ENCODE assay signal across 8 cellular contexts in the genomic region with DNA sequence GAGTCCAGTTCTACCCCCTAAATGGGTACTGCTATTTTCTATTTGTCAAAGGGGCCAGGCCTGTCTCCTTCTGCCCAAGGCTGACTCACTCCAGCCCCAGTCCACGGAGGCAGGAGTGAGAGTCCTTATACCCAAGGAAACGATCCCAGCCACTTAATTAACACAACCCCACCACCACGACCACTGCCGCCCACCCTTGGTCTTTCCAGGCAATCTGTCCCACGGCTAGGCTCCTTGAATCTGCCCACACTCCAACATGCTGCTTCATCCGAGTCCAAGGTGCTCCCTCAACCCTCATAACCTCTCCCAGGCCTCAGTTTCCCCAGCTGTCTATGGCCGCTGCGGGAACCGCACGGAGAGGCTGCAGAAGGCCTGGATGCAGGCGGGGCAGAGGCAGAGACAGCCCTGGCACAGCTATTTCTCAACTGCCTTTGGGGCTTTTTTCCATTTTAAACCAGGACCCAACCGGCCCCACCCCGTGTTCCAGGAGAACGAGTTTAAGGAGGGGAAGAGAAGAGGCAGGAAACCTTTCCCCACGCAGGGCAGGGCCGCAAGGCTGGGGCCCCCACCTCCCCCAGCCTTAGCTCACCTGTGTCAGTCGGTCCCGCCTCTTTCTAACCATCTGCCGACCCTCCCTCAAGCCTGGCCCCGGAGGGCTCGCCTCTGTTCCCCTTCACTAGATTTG. TPM values are rescaled to one million over a fixed set of nuclear protein-coding genes. Genes with fewer than 3 reads are reported as not detected.
DNase-seq lines count a peak whose midpoint lies in the region; ATAC-seq, FAIRE-seq and TF ChIP-seq lines count a peak whose summit lies in the region.

No MANE protein-coding gene starts in this region.

- no peak for DNase-seq in activated T-cell treated with anti-CD3 and anti-CD28 coated beads, Interleukin-2, amount 50 U/mL, for 24 hours
- no peak for DNase-seq in activated T-cell treated with anti-CD3 and anti-CD28 coated beads, Interleukin-2, amount 50 U/mL, for 1 hour
- DNase-seq in bronchial epithelial cell (ENCODE audit: low read depth): peak; percentile 49
- peak; percentile 60 for DNase-seq in lower lobe of right lung
- peak; percentile 63 to 68 for DNase-seq in upper lobe of left lung
- DNase-seq in HK-2 (ENCODE audit: unreplicated experiment): no peak

- no peak for TF ChIP-seq POLR2A in upper lobe of left lung (IDR thresholded peaks at IDR 0.05)

- no peak for FAIRE-seq in bronchial epithelial cell (lab: Jason Lieb, UNC)

- peaks cover 34% of the 10 kb centered on the region for H3K36me3 Mint-ChIP-seq in activated T-cell treated with anti-CD3 and anti-CD28 coated beads, Interleukin-2, amount 50 U/mL, for 24 hours (ENCODE audit: low read depth)

- H3K27ac Mint-ChIP-seq in activated T-cell treated with anti-CD3 and anti-CD28 coated beads, Interleukin-2, amount 50 U/mL, for 24 hours: peak overlapping the region; percentile 58

- H3K4me3 ChIP-seq in bronchial epithelial cell (ENCODE audit: low read depth, low read length): peak overlapping the region; percentile 72
- H3K4me3 ChIP-seq in lower lobe of right lung: peak overlapping the region; percentile 92
- peak overlapping the region; percentile 70 to 99 (median 89) for H3K4me3 ChIP-seq in upper lobe of left lung

- H3K27ac ChIP-seq in lower lobe of right lung (peak overlapping the region; percentile 81), upper lobe of left lung (peak overlapping the region; percentile 74 to 94 (median 92))

- H3K27me3 ChIP-seq in bronchial epithelial cell (ENCODE audit: control insufficient read depth, insufficient read depth, low read length) (no peaks in the 10 kb centered on the region), lower lobe of right lung (ENCODE audit: low read depth) (no peaks in the 10 kb centered on the region), upper lobe of left lung (no peaks in the 10 kb centered on the region)

- intact Hi-C loops in lower lobe of right lung (cut with DNase I): no loop called here

- H3K4me3 Mint-ChIP-seq in activated T-cell treated with anti-CD3 and anti-CD28 coated beads, Interleukin-2, amount 50 U/mL, for 24 hours: peak overlapping the region; percentile 78

- H3K4me1 ChIP-seq in lower lobe of right lung: peaks cover 24% of the 10 kb centered on the region
- peaks cover 17 to 31% (median 20%) of the 10 kb centered on the region in 4 donors for H3K4me1 ChIP-seq in upper lobe of left lung

- H3K36me3 ChIP-seq in bronchial epithelial cell (ENCODE audit: control insufficient read depth, insufficient read depth, low read length) (peaks cover 30% of the 10 kb centered on the region), lower lobe of right lung (peaks cover 46% of the 10 kb centered on the region), upper lobe of left lung (peaks cover 8 to 41% (median 29%) of the 10 kb centered on the region in 4 donors)

- peaks cover 25% of the 10 kb centered on the region for H3K4me1 Mint-ChIP-seq in activated T-cell treated with anti-CD3 and anti-CD28 coated beads, Interleukin-2, amount 50 U/mL, for 24 hours (ENCODE audit: low read depth)

- H3K9me3 Mint-ChIP-seq in activated T-cell treated with anti-CD3 and anti-CD28 coated beads, Interleukin-2, amount 50 U/mL, for 24 hours: no peaks in the 10 kb centered on the region

- TF ChIP-seq CTCF in bronchial epithelial cell (IDR thresholded peaks at IDR 0.05; ENCODE audit: insufficient read depth, low read length, severe bottlenecking): no peak
- no peak for TF ChIP-seq CTCF in lower lobe of right lung (IDR thresholded peaks at IDR 0.05)
- no peak for TF ChIP-seq CTCF in upper lobe of left lung (IDR thresholded peaks at IDR 0.05)

- H3K9me3 ChIP-seq in lower lobe of right lung (no peaks in the 10 kb centered on the region), upper lobe of left lung (no peaks in the 10 kb centered on the region)

- TF ChIP-seq EP300 in upper lobe of left lung (IDR thresholded peaks at IDR 0.05): no peak

- H3K27me3 Mint-ChIP-seq in activated T-cell treated with anti-CD3 and anti-CD28 coated beads, Interleukin-2, amount 50 U/mL, for 24 hours: no peaks in the 10 kb centered on the region

- 19 to 26% methylated on average over 18 to 20 of the region's 21 CpGs for WGBS in upper lobe of left lung, 2 donors

- ATAC-seq in lower lobe of right lung (peak; percentile 66 to 73), upper lobe of left lung (ENCODE audit: low FRiP score in 2 of 2) (peak; percentile 48 to 49), HG03571 (IDR thresholded peaks at IDR 0.05; ENCODE audit: unreplicated experiment) (no peak), HG02763 (IDR thresholded peaks at IDR 0.05; ENCODE audit: unreplicated experiment) (no peak)

RNA-seq across cellular contexts. Expression of a gene that starts 0.7 kb away (rescaled TPM):
- total RNA-seq in bronchial epithelial cell (37.4 and 88.3 TPM in 2 replicates), lower lobe of right lung (53.6 TPM), upper lobe of left lung (10 to 100 TPM; 22.6 to 59.2 (median 30.7) TPM)

RNA-seq across cellular contexts. Expression of a gene that starts 7.4 kb away (rescaled TPM):
- total RNA-seq in bronchial epithelial cell (70.6 and 116 TPM in 2 replicates), lower lobe of right lung (65.7 TPM), upper lobe of left lung (100 to 1,000 TPM in 3 of 6 donors, 10 to 100 TPM in 3; 85.9 to 260 (median 132) TPM)

RNA-seq across cellular contexts. Expression of a gene that starts 7.6 kb away (rescaled TPM):
- total RNA-seq in bronchial epithelial cell: 7.9 and 11.1 TPM in 2 replicates
- 37.3 TPM for total RNA-seq in lower lobe of right lung
- 100 to 1,000 TPM in 1 of 6 donors, 10 to 100 TPM in 5; 17.5 to 176 (median 33.3) TPM for total RNA-seq in upper lobe of left lung

RNA-seq across cellular contexts. Expression of a gene that starts 16.5 kb away (rescaled TPM):
- total RNA-seq in bronchial epithelial cell (1.8 and 6.0 TPM in 2 replicates), lower lobe of right lung (21.3 TPM), upper lobe of left lung (10 to 100 TPM; 10.8 to 53.8 (median 26.0) TPM)

RNA-seq across cellular contexts. Expression of a gene that starts 35.8 kb away (rescaled TPM):
- total RNA-seq in bronchial epithelial cell (0.53 and 0.90 TPM in 2 replicates), lower lobe of right lung (3.6 TPM), upper lobe of left lung (10 to 100 TPM in 1 of 6 donors, 1 to 10 TPM in 4, under 1 TPM in 1; 0.89 to 13.6 (median 3.7) TPM)

Comparison
In these comparisons a context has a peak if more than half of its experiments do, and no peak if none do; other contexts are left out.
1. DNase-seq: peak in bronchial epithelial cell (single experiment), lower lobe of right lung (single experiment) and upper lobe of left lung (2 of 2); none in activated T-cell treated with anti-CD3 and anti-CD28 coated beads, Interleukin-2, amount 50 U/mL, for 24 hours (single experiment), activated T-cell treated with anti-CD3 and anti-CD28 coated beads, Interleukin-2, amount 50 U/mL, for 1 hour (single experiment) and HK-2 (single experiment).
2. ATAC-seq: peak in lower lobe of right lung (2 of 2) and upper lobe of left lung (2 of 2); none in HG03571 (single experiment) and HG02763 (single experiment).
3. Peak in every context shown above with its lines, with median percentiles within 50 percentile points of each other: H3K4me3 ChIP-seq.